9 cellular contexts compared by ENCODE assay signal in genomic region chr16:30185683-30186421, GRCh38. TPM values are rescaled to one million over a fixed set of nuclear protein-coding genes. Genes with fewer than 3 reads are reported as not detected.
DNase-seq lines count a peak whose midpoint lies in the region; ATAC-seq lines count a peak whose summit lies in the region.
"Had no signal": no experiment of that assay in that cellular context is flagged by ENCODE, and none has a peak within 500 bp of the region (broad histone marks: within the 10 kb centered on the region; RNA-seq: fewer than 3 reads in every experiment).

No MANE protein-coding gene starts in this region.

- peaks cover 34% of the 10 kb centered on the region for H3K4me1 Mint-ChIP-seq in activated T-cell treated with anti-CD3 and anti-CD28 coated beads, Interleukin-2, amount 50 U/mL, for 4 hours (ENCODE audit: low read depth)

- no peaks in the 10 kb centered on the region for H3K27me3 Mint-ChIP-seq in activated T-cell treated with anti-CD3 and anti-CD28 coated beads, Interleukin-2, amount 50 U/mL, for 4 hours (ENCODE audit: low read depth)

- peak overlapping the region; percentile 80 for H3K27ac ChIP-seq in layer of hippocampus (ENCODE audit: low read depth, low read length)

- H3K9me3 Mint-ChIP-seq in activated T-cell treated with anti-CD3 and anti-CD28 coated beads, Interleukin-2, amount 50 U/mL, for 4 hours: no peaks in the 10 kb centered on the region

- H3K4me3 Mint-ChIP-seq in activated T-cell treated with anti-CD3 and anti-CD28 coated beads, Interleukin-2, amount 50 U/mL, for 4 hours: peak overlapping the region; percentile 98

- peaks cover 21% of the 10 kb centered on the region for H3K36me3 Mint-ChIP-seq in activated T-cell treated with anti-CD3 and anti-CD28 coated beads, Interleukin-2, amount 50 U/mL, for 4 hours (ENCODE audit: insufficient read depth)

- ATAC-seq in GM18868 (IDR thresholded peaks at IDR 0.05; ENCODE audit: unreplicated experiment): peak; percentile 43
- ATAC-seq in activated T-cell treated with anti-CD3 and anti-CD28 coated beads, Interleukin-2, amount 50 U/mL, for 4 hours: peak; percentile 38 to 42

- DNase-seq in NOMO-1 treated with DMSO at 0.1 percent for 48 hours (lab: John Stamatoyannopoulos, UW; ENCODE audit: unreplicated experiment) (peak; percentile 80), iPS-NIHi11 (ENCODE audit: low spot score) (no peak), HuH-7 (ENCODE audit: low spot score) (no peak), T1000 (lab: John Stamatoyannopoulos, UW) (no peak)
- DNase-seq in activated T-cell treated with anti-CD3 and anti-CD28 coated beads, Interleukin-2, amount 50 U/mL, for 4 hours: peak; percentile 72
- DNase-seq in stimulated activated CD8-positive, alpha-beta memory T cell treated with anti-CD3 and anti-CD28 coated beads, Interleukin-4, amount 100 ng/mL, for 1 hour (ENCODE audit: low read depth in 2 of 2, low spot score in 1 of 2): peak; percentile 60 to 71
- DNase-seq: IMR-90 had no signal

- H3K27me3 ChIP-seq in layer of hippocampus (ENCODE audit: control insufficient read depth, insufficient read depth, low read length): no peaks in the 10 kb centered on the region

RNA-seq across cellular contexts. Expression of gene CORO1A, which starts 2.5 kb away (rescaled TPM):
- 100 to 1,000 TPM; 747 to 940 (median 832) TPM for total RNA-seq in activated T-cell treated with anti-CD3 and anti-CD28 coated beads, Interleukin-2, amount 50 U/mL, for 4 hours

RNA-seq across cellular contexts. Expression of gene BOLA2B, which starts 7.6 kb away (rescaled TPM):
- total RNA-seq in activated T-cell treated with anti-CD3 and anti-CD28 coated beads, Interleukin-2, amount 50 U/mL, for 4 hours: 100 to 1,000 TPM; 468 to 531 (median 481) TPM

RNA-seq across cellular contexts. Expression of gene SLX1A, which starts 7.8 kb away (rescaled TPM):
- total RNA-seq in activated T-cell treated with anti-CD3 and anti-CD28 coated beads, Interleukin-2, amount 50 U/mL, for 4 hours: 100 to 1,000 TPM in 1 of 3 donors, 10 to 100 TPM in 2; 84.5 to 110 (median 95.6) TPM

RNA-seq across cellular contexts. Expression of gene SULT1A3, which starts 13.2 kb away (rescaled TPM):
- 1 to 10 TPM; 6.8 to 7.6 (median 7.0) TPM for total RNA-seq in activated T-cell treated with anti-CD3 and anti-CD28 coated beads, Interleukin-2, amount 50 U/mL, for 4 hours

Comparison
In these comparisons a context has a peak if more than half of its experiments do, and no peak if none do; other contexts are left out.
1. DNase-seq: peak in NOMO-1 treated with DMSO at 0.1 percent for 48 hours (single experiment), activated T-cell treated with anti-CD3 and anti-CD28 coated beads, Interleukin-2, amount 50 U/mL, for 4 hours (single experiment) and stimulated activated CD8-positive, alpha-beta memory T cell treated with anti-CD3 and anti-CD28 coated beads, Interleukin-4, amount 100 ng/mL, for 1 hour (2 of 2); none in iPS-NIHi11 (single experiment), HuH-7 (single experiment) and T1000 (single experiment).